Comparison of ENCODE assay signal across 1 cellular context in the genomic region with DNA sequence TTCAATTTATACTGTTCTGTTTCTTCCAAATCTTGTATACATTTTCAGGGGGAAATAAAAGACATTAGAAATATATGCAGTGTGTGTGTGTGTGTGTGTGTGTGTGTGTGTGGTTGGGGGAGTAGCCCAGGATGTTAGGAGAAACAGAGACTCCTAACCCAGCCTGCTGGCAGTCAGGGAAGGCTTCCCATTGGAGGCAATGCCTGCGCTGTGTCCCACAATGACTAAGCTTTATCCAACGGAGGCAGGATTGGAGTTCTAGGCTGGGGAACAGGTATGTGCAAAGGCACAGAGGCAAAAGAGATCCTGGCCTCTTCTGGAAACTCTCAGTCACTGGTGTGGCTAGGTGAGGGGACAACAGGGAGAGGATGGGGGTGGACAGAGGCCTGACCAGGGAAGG.
TF ChIP-seq lines count a peak whose summit lies in the region.

No MANE protein-coding gene starts in this region.

TF ChIP-seq in IMR-90, 13 proteins besides CTCF, POLR2A, EP300 and RAD21 (continued from another document):
- TF ChIP-seq MAZ (IDR thresholded peaks at IDR 0.05; ENCODE audit: borderline replicate concordance, low read depth, low read length): no peak
- TF ChIP-seq CHD1 (IDR thresholded peaks at IDR 0.05; ENCODE audit: low read depth, low read length): no peak
- TF ChIP-seq SMC3 (IDR thresholded peaks at IDR 0.05; ENCODE audit: low read depth, low read length): no peak
- TF ChIP-seq MXI1 (IDR thresholded peaks at IDR 0.05; ENCODE audit: borderline replicate concordance, low read depth, low read length): no peak
- no peak; the same call in 1 of the 2 replicates for TF ChIP-seq NFE2L2 (IDR thresholded peaks at IDR 0.05; ENCODE audit: low read depth, low read length)
- no peak for TF ChIP-seq RCOR1 (IDR thresholded peaks at IDR 0.05; ENCODE audit: insufficient replicate concordance, low read length)
